19 cellular contexts compared by ENCODE assay signal in the genomic region with DNA sequence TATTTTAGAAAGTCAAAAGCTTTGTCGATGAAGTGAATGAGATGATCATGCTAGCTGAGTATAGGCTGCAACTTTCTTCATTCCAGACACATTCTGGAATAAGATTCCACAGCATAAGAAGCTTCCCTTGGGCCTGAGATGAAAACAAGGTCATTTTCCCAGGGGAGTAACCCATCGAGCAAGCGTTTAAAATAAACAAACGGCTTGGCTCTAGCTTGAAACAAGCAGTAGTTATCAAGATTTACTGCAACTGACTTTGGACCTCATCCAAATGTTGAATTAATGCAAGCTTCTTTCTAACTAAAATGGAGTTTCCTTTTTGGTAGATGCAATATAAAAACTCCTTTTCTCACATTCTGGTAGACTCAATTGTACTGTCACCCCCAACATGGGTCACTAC. TPM values are rescaled to one million over a fixed set of nuclear protein-coding genes. Genes with fewer than 3 reads are reported as not detected.
DNase-seq lines count a peak whose midpoint lies in the region; TF ChIP-seq lines count a peak whose summit lies in the region.
"Had no signal": no experiment of that assay in that cellular context is flagged by ENCODE, and none has a peak within 500 bp of the region (broad histone marks: within the 10 kb centered on the region; RNA-seq: fewer than 3 reads in every experiment).

No MANE protein-coding gene starts in this region.

- intact Hi-C loops in activated T-helper 1 cell treated with anti-CD3 and anti-CD28 coated beads, Interleukin-12 subunit alpha, Interleukin-12 subunit beta, Interleukin-2, Interleukin-4 antibody, amounts not matched to agents 30 ng/mL and 10 ng/mL and 1 ng/mL, durations not matched to agents 14 hours and 24 hours and 36 hours (cut with micrococcal nuclease): no loop called here
- intact Hi-C loops in PC-9 (cut with micrococcal nuclease; ENCODE audit: unreplicated experiment): no loop called here

- H3K4me1 ChIP-seq in osteoblast (ENCODE audit: insufficient read depth, low read length): peaks cover 5% of the 10 kb centered on the region
- no peaks in the 10 kb centered on the region for H3K4me1 ChIP-seq in PC-9 (replicated peaks; ENCODE audit: insufficient read depth)
- H3K4me1 ChIP-seq: BLaER1 treated with 17β-estradiol and CSF1 and Interleukin-3, amounts not matched to agents 10 nM and 100 nM had no signal

- no peaks in the 10 kb centered on the region for H3K9me2 ChIP-seq in PC-9 (ENCODE audit: insufficient read depth)

- H3K4me3 ChIP-seq in osteoblast (ENCODE audit: insufficient read depth, low read length): no peak overlapping the region
- no peak overlapping the region for H3K4me3 ChIP-seq in PC-9
- H3K4me3 ChIP-seq: BLaER1 treated with 17β-estradiol and CSF1 and Interleukin-3, amounts not matched to agents 10 nM and 100 nM; thoracic aorta had no signal

- CTCF ChIA-PET in PC-9 (lab: Charles Lee): no interaction called here

- no peaks in the 10 kb centered on the region for H3F3A ChIP-seq in PC-9 (ENCODE audit: insufficient read depth, low read depth)

- no peaks in the 10 kb centered on the region for H3K4me1 Mint-ChIP-seq in activated T-helper 1 cell treated with anti-CD3 and anti-CD28 coated beads, Interleukin-12 subunit alpha, Interleukin-12 subunit beta, Interleukin-2, Interleukin-4 antibody, amounts not matched to agents 30 ng/mL and 10 ng/mL and 1 ng/mL, durations not matched to agents 14 hours and 24 hours and 36 hours (ENCODE audit: low read depth)
- no peaks in the 10 kb centered on the region for H3K4me1 Mint-ChIP-seq in endothelial cell (ENCODE audit: unreplicated experiment)
- H3K4me1 Mint-ChIP-seq: activated T-helper 17 cell treated with anti-CD3 and anti-CD28 coated beads, Interleukin-2, amount 50 U/mL, for 72 hours had no signal

- BruUV-seq in PC-9 (replicated peaks; lab: Mats Ljungman, UMichigan): no TSS peak

- H3K27me3 ChIP-seq in osteoblast (ENCODE audit: insufficient read depth, low read length) (no peaks in the 10 kb centered on the region), PC-9 (ENCODE audit: insufficient read depth, low read depth) (no peaks in the 10 kb centered on the region)
- H3K27me3 ChIP-seq: BLaER1 treated with 17β-estradiol and CSF1 and Interleukin-3, amounts not matched to agents 10 nM and 100 nM had no signal

- H3K36me3 ChIP-seq in osteoblast (ENCODE audit: insufficient read depth, low read length) (no peaks in the 10 kb centered on the region), PC-9 (ENCODE audit: low read depth) (no peaks in the 10 kb centered on the region)
- H3K36me3 ChIP-seq: BLaER1 treated with 17β-estradiol and CSF1 and Interleukin-3, amounts not matched to agents 10 nM and 100 nM; thoracic aorta had no signal

- DNase-seq in COLO829 (ENCODE audit: low spot score) (peak; percentile 22), NCI-H446 treated with DMSO at 0.1 percent for 48 hours (lab: John Stamatoyannopoulos, UW) (peak; percentile 15), fibroblast of peridontal ligament (ENCODE audit: extremely low read depth) (peak; percentile 58), osteoblast (ENCODE audit: insufficient read length, low spot score, missing footprints) (no peak), endothelial cell (ENCODE audit: low spot score) (no peak), PC-9 (no peak)
- DNase-seq in activated T-helper 1 cell treated with anti-CD3 and anti-CD28 coated beads, Interleukin-12 subunit alpha, Interleukin-12 subunit beta, Interleukin-2, Interleukin-4 antibody, amounts not matched to agents 30 ng/mL and 10 ng/mL and 1 ng/mL, durations not matched to agents 14 hours and 24 hours and 36 hours (ENCODE audit: low spot score): no peak
- no peak for DNase-seq in activated CD4-positive, CD25-positive, alpha-beta regulatory T cell (lab: John Stamatoyannopoulos, UW)
- DNase-seq: activated CD4-positive, alpha-beta T cell treated with anti-CD3 and anti-CD28 coated beads, Interleukin-2, amount 50 U/mL, for 48 hours; amniotic stem cell; DMS79 treated with DMSO at 0.1 percent for 48 hours; HFFc6; posterior cingulate gyrus; SIG-M5 had no signal

- H3K4me2 ChIP-seq in osteoblast (ENCODE audit: insufficient read depth, low read length): no peak overlapping the region
- no peak overlapping the region for H3K4me2 ChIP-seq in PC-9
- H3K4me2 ChIP-seq: BLaER1 treated with 17β-estradiol and CSF1 and Interleukin-3, amounts not matched to agents 10 nM and 100 nM had no signal

- H3K27ac Mint-ChIP-seq in activated T-helper 1 cell treated with anti-CD3 and anti-CD28 coated beads, Interleukin-12 subunit alpha, Interleukin-12 subunit beta, Interleukin-2, Interleukin-4 antibody, amounts not matched to agents 30 ng/mL and 10 ng/mL and 1 ng/mL, durations not matched to agents 14 hours and 24 hours and 36 hours: no peak overlapping the region
- H3K27ac Mint-ChIP-seq in endothelial cell (ENCODE audit: unreplicated experiment): no peak overlapping the region
- H3K27ac Mint-ChIP-seq: activated T-helper 17 cell treated with anti-CD3 and anti-CD28 coated beads, Interleukin-2, amount 50 U/mL, for 72 hours; HFFc6 had no signal

- H3K27ac ChIP-seq in osteoblast (ENCODE audit: low read depth, low read length) (no peak overlapping the region), PC-9 (no peak overlapping the region)
- H3K27ac ChIP-seq: BLaER1 treated with 17β-estradiol and CSF1 and Interleukin-3, amounts not matched to agents 10 nM and 100 nM; thoracic aorta had no signal

- H3K27me3 Mint-ChIP-seq in activated T-helper 1 cell treated with anti-CD3 and anti-CD28 coated beads, Interleukin-12 subunit alpha, Interleukin-12 subunit beta, Interleukin-2, Interleukin-4 antibody, amounts not matched to agents 30 ng/mL and 10 ng/mL and 1 ng/mL, durations not matched to agents 14 hours and 24 hours and 36 hours (ENCODE audit: insufficient read depth): no peaks in the 10 kb centered on the region
- no peaks in the 10 kb centered on the region for H3K27me3 Mint-ChIP-seq in endothelial cell (ENCODE audit: unreplicated experiment)

- no peaks in the 10 kb centered on the region for H3K36me3 Mint-ChIP-seq in activated T-helper 1 cell treated with anti-CD3 and anti-CD28 coated beads, Interleukin-12 subunit alpha, Interleukin-12 subunit beta, Interleukin-2, Interleukin-4 antibody, amounts not matched to agents 30 ng/mL and 10 ng/mL and 1 ng/mL, durations not matched to agents 14 hours and 24 hours and 36 hours (ENCODE audit: low read depth)
- H3K36me3 Mint-ChIP-seq in endothelial cell (ENCODE audit: low read depth, unreplicated experiment): no peaks in the 10 kb centered on the region

- peak overlapping the region; percentile 8 for H2AFZ ChIP-seq in osteoblast (ENCODE audit: low read length)
- no peak overlapping the region for H2AFZ ChIP-seq in PC-9

- no peaks in the 10 kb centered on the region for H3K9me3 Mint-ChIP-seq in activated T-helper 1 cell treated with anti-CD3 and anti-CD28 coated beads, Interleukin-12 subunit alpha, Interleukin-12 subunit beta, Interleukin-2, Interleukin-4 antibody, amounts not matched to agents 30 ng/mL and 10 ng/mL and 1 ng/mL, durations not matched to agents 14 hours and 24 hours and 36 hours
- H3K9me3 Mint-ChIP-seq in endothelial cell (ENCODE audit: unreplicated experiment): no peaks in the 10 kb centered on the region
- H3K9me3 Mint-ChIP-seq: activated T-helper 17 cell treated with anti-CD3 and anti-CD28 coated beads, Interleukin-2, amount 50 U/mL, for 72 hours had no signal

- H4K20me1 ChIP-seq in osteoblast (ENCODE audit: insufficient read depth, low read length) (no peaks in the 10 kb centered on the region), PC-9 (ENCODE audit: insufficient read depth) (no peaks in the 10 kb centered on the region)
- H4K20me1 ChIP-seq: BLaER1 treated with 17β-estradiol and CSF1 and Interleukin-3, amounts not matched to agents 10 nM and 100 nM had no signal

- no peaks in the 10 kb centered on the region for H3K9me3 ChIP-seq in osteoblast (ENCODE audit: low read depth, low read length)
- no peaks in the 10 kb centered on the region; the same call in 1 of the 2 replicates for H3K9me3 ChIP-seq in PC-9 (ENCODE audit: insufficient read depth, low read depth)
- H3K9me3 ChIP-seq: BLaER1 treated with 17β-estradiol and CSF1 and Interleukin-3, amounts not matched to agents 10 nM and 100 nM; thoracic aorta had no signal

- H3K4me3 Mint-ChIP-seq in activated T-helper 1 cell treated with anti-CD3 and anti-CD28 coated beads, Interleukin-12 subunit alpha, Interleukin-12 subunit beta, Interleukin-2, Interleukin-4 antibody, amounts not matched to agents 30 ng/mL and 10 ng/mL and 1 ng/mL, durations not matched to agents 14 hours and 24 hours and 36 hours: no peak overlapping the region
- no peak overlapping the region for H3K4me3 Mint-ChIP-seq in endothelial cell (ENCODE audit: unreplicated experiment)
- H3K4me3 Mint-ChIP-seq: activated T-helper 17 cell treated with anti-CD3 and anti-CD28 coated beads, Interleukin-2, amount 50 U/mL, for 72 hours; HFFc6 had no signal

- POLR2A ChIA-PET in PC-9 (lab: Charles Lee; ENCODE audit: unreplicated experiment): no interaction called here

- TF ChIP-seq CTCF in osteoblast (IDR thresholded peaks at IDR 0.05; ENCODE audit: extremely low read depth, low read depth, low read length) (no peak), endothelial cell (IDR thresholded peaks at IDR 0.05; ENCODE audit: unreplicated experiment) (no peak), PC-9 (conservative IDR thresholded peaks at IDR 0.05) (no peak)

- H3K79me2 ChIP-seq in osteoblast (ENCODE audit: insufficient read depth, low read length) (no peaks in the 10 kb centered on the region), PC-9 (ENCODE audit: low read depth) (no peaks in the 10 kb centered on the region)

RNA-seq across cellular contexts. Expression of a gene that starts 23.0 kb away (rescaled TPM):
- 5.1 and 9.1 TPM in 2 replicates for total RNA-seq in osteoblast
- total RNA-seq in activated T-helper 1 cell treated with anti-CD3 and anti-CD28 coated beads, Interleukin-12 subunit alpha, Interleukin-12 subunit beta, Interleukin-2, Interleukin-4 antibody, amounts not matched to agents 30 ng/mL and 10 ng/mL and 1 ng/mL, durations not matched to agents 14 hours and 24 hours and 36 hours: not detected in 2 replicates
- 0.23 TPM for total RNA-seq in endothelial cell (ENCODE audit: unreplicated experiment)
- total RNA-seq in PC-9 (2021): not detected in 2 replicates
- total RNA-seq: activated T-helper 17 cell treated with anti-CD3 and anti-CD28 coated beads, Interleukin-2, amount 50 U/mL, for 72 hours; dermis microvascular lymphatic vessel endothelial cell; mononuclear cell had no signal

Comparison
In these comparisons a context has a peak if more than half of its experiments do, and no peak if none do; other contexts are left out.
1. DNase-seq: peak in COLO829 (single experiment), NCI-H446 treated with DMSO at 0.1 percent for 48 hours (single experiment) and fibroblast of peridontal ligament (single experiment); none in osteoblast (single experiment), activated T-helper 1 cell treated with anti-CD3 and anti-CD28 coated beads, Interleukin-12 subunit alpha, Interleukin-12 subunit beta, Interleukin-2, Interleukin-4 antibody, amounts not matched to agents 30 ng/mL and 10 ng/mL and 1 ng/mL, durations not matched to agents 14 hours and 24 hours and 36 hours (single experiment), endothelial cell (single experiment), PC-9 (0 of 2) and activated CD4-positive, CD25-positive, alpha-beta regulatory T cell (0 of 4).